1 cellular context compared by ENCODE assay signal in the genomic region with DNA sequence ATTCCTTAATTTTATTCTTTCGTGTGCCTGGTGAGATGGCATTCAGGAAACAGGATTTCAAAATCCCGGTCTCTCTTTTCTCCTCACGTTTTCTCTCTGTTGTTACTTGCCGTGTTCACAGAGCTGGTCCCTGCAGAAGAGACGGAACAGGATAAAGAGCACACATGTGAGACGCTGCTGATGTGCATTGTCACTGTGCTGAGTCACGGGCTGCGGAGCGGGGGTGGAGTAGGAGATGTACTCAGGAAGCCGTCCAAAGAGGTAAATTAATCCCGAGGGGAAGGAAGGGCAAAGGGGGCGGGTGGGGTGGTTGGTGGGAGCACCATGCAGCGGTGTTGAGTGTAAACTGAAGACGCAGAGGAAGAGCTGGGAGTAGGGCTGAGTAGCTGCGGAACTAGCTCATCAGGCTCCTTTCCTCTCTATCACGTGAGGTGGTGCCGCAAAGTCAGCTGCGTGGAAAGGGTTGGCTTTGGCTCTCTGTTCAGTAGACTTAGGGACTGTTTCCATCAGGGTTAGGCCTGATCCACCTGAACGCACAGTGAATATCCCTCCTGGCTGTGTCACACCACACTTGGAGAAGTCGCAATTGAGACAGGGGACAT.
A peak's percentile ranks its signal among the peaks of the same experiment; 100 is the strongest.
TF ChIP-seq lines count a peak whose summit lies in the region.

No MANE protein-coding gene starts in this region.

TF ChIP-seq in K562, 482 proteins besides CTCF, POLR2A, EP300 and RAD21 (continued from another document and continues in another):
- TF ChIP-seq, protein P1, sequence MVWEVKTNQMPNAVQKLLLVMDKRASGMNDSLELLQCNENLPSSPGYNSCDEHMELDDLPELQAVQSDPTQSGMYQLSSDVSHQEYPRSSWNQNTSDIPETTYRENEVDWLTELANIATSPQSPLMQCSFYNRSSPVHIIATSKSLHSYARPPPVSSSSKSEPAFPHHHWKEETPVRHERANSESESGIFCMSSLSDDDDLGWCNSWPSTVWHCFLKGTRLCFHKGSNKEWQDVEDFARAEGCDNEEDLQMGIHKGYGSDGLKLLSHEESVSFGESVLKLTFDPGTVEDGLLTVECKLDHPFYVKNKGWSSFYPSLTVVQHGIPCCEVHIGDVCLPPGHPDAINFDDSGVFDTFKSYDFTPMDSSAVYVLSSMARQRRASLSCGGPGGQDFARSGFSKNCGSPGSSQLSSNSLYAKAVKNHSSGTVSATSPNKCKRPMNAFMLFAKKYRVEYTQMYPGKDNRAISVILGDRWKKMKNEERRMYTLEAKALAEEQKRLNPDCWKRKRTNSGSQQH (CRISPR knock-in tag; IDR thresholded peaks at IDR 0.05): peak; percentile 56; the same call in 1 of the 2 replicates
- TF ChIP-seq PHF20 (IDR thresholded peaks at IDR 0.05; ENCODE audit: partially characterized antibody) (peak; percentile 34), ESRRB (CRISPR knock-in tag; IDR thresholded peaks at IDR 0.05; ENCODE audit: borderline replicate concordance) (no peak), NBN (IDR thresholded peaks at IDR 0.05; ENCODE audit: low read depth) (peak; percentile 95), ZNF408 (CRISPR knock-in tag; IDR thresholded peaks at IDR 0.05; ENCODE audit: low read depth) (no peak), TRIM24 (IDR thresholded peaks at IDR 0.05) (peak; percentile 73 to 89), PML (IDR thresholded peaks at IDR 0.05; ENCODE audit: low read length) (no peak), RBM34 (IDR thresholded peaks at IDR 0.05; ENCODE audit: borderline replicate concordance, insufficient read depth, low read length) (no peak), TAF1 (IDR thresholded peaks at IDR 0.05; ENCODE audit: control insufficient read depth, extremely low read depth, insufficient read depth, low read length, severe bottlenecking) (peak; percentile 68), ZFX (CRISPR knock-in tag; IDR thresholded peaks at IDR 0.05) (no peak), TEAD4 (IDR thresholded peaks at IDR 0.05; ENCODE audit: low read length) (peak; percentile 74), TEAD4 (CRISPR knock-in tag; IDR thresholded peaks at IDR 0.05; ENCODE audit: borderline replicate concordance) (no peak), E2F3 (CRISPR knock-in tag; IDR thresholded peaks at IDR 0.05) (peak; percentile 67), NR2C1 (IDR thresholded peaks at IDR 0.05) (no peak), NR2C1 (tag; IDR thresholded peaks at IDR 0.05) (no peak; the same call in 1 of the 2 replicates), ZNF3 (CRISPR knock-in tag; IDR thresholded peaks at IDR 0.05) (no peak), CTBP1 (IDR thresholded peaks at IDR 0.05; ENCODE audit: borderline replicate concordance) (peak; percentile 80), ETV5 (CRISPR knock-in tag; IDR thresholded peaks at IDR 0.05; ENCODE audit: low read depth) (peak; percentile 88), NR1H2 (CRISPR knock-in tag; IDR thresholded peaks at IDR 0.05) (no peak), PRMT5 (CRISPR knock-in tag; IDR thresholded peaks at IDR 0.05) (no peak), LCOR (CRISPR knock-in tag; IDR thresholded peaks at IDR 0.05) (0 out of 2 replicates have a peak, but pooled peaks have one; percentile 5), ZNF785 (CRISPR knock-in tag; IDR thresholded peaks at IDR 0.05) (no peak), ETS2 (tag; IDR thresholded peaks at IDR 0.05; ENCODE audit: borderline replicate concordance, poor library complexity, severe bottlenecking) (no peak), ILF3 (IDR thresholded peaks at IDR 0.05; ENCODE audit: borderline replicate concordance) (no peak), NCOA1 (IDR thresholded peaks at IDR 0.05; ENCODE audit: low read depth) (peak; percentile 84), FOXJ2 (tag; IDR thresholded peaks at IDR 0.05) (peak; percentile 86), NFYB (IDR thresholded peaks at IDR 0.05; ENCODE audit: extremely low read depth, insufficient read length) (no peak), TFAM (CRISPR knock-in tag; conservative IDR thresholded peaks at IDR 0.05) (no peak), ZSCAN32 (CRISPR knock-in tag; IDR thresholded peaks at IDR 0.05) (0 out of 2 replicates have a peak, but pooled peaks have one; percentile 11), COPS2 (conservative IDR thresholded peaks at IDR 0.05) (no peak), FOXA3 (CRISPR knock-in tag; conservative IDR thresholded peaks at IDR 0.05 in 1 of 2, IDR thresholded peaks at IDR 0.05 in 1 of 2) (0 out of 4 replicates have a peak, but pooled peaks of 1 of the 2 experiments have one; percentile 17), SMARCC2 (IDR thresholded peaks at IDR 0.05; ENCODE audit: low read depth) (peak; percentile 76), TCF7 (IDR thresholded peaks at IDR 0.05; ENCODE audit: borderline replicate concordance) (no peak), EWSR1 (IDR thresholded peaks at IDR 0.05; ENCODE audit: borderline replicate concordance, low read depth, partially characterized antibody) (no peak), CBX8 (IDR thresholded peaks at IDR 0.05; ENCODE audit: borderline replicate concordance, extremely low read depth, low read depth, low read length, poor library complexity, severe bottlenecking) (no peak), ZC3H8 (IDR thresholded peaks at IDR 0.05) (no peak), ETV6 (IDR thresholded peaks at IDR 0.05; ENCODE audit: borderline replicate concordance in 1 of 2, low read depth in 2 of 2, low read length in 1 of 2) (peak; percentile 29 to 83; a peak in 3 of 4 replicates), ETV6 (CRISPR knock-in tag; IDR thresholded peaks at IDR 0.05; ENCODE audit: borderline replicate concordance) (no peak), HIVEP1 (CRISPR knock-in tag; IDR thresholded peaks at IDR 0.05) (0 out of 2 replicates have a peak, but pooled peaks have one; percentile 13), ZNF23 (CRISPR knock-in tag; IDR thresholded peaks at IDR 0.05) (no peak), HSF4 (CRISPR knock-in tag; IDR thresholded peaks at IDR 0.05; ENCODE audit: borderline replicate concordance) (no peak), SRSF3 (IDR thresholded peaks at IDR 0.05; ENCODE audit: insufficient read depth, low read length) (no peak), HNRNPH1 (optimal IDR thresholded peaks at IDR 0.05; ENCODE audit: low read depth, low read length) (no peak), ZNF696 (CRISPR knock-in tag; conservative IDR thresholded peaks at IDR 0.05) (no peak), MECOM (CRISPR knock-in tag; IDR thresholded peaks at IDR 0.05) (peak; percentile 51), ZNF584 (CRISPR knock-in tag; IDR thresholded peaks at IDR 0.05; ENCODE audit: low read depth) (peak; percentile 86; the same call in 1 of the 2 replicates), ZFP30 (CRISPR knock-in tag; IDR thresholded peaks at IDR 0.05; ENCODE audit: borderline replicate concordance) (no peak), HEY1 (CRISPR knock-in tag; IDR thresholded peaks at IDR 0.05; ENCODE audit: borderline replicate concordance) (no peak), HNRNPUL1 (IDR thresholded peaks at IDR 0.05; ENCODE audit: low read length) (no peak), SMARCE1 (IDR thresholded peaks at IDR 0.05) (peak; percentile 95), ZC3H4 (CRISPR knock-in tag; IDR thresholded peaks at IDR 0.05; ENCODE audit: borderline replicate concordance) (no peak), NR4A1 (CRISPR knock-in tag; IDR thresholded peaks at IDR 0.05) (peak; percentile 32; the same call in 1 of the 2 replicates), NR4A1 (tag; IDR thresholded peaks at IDR 0.05) (no peak), SMAD1 (IDR thresholded peaks at IDR 0.05; ENCODE audit: low read depth, low read length, partially characterized antibody) (peak; percentile 50), CBX5 (IDR thresholded peaks at IDR 0.05; ENCODE audit: borderline replicate concordance, low read depth) (no peak; the same call in 1 of the 2 replicates), ZNF764 (CRISPR knock-in tag; IDR thresholded peaks at IDR 0.05; ENCODE audit: low read depth) (no peak), BRD4 (IDR thresholded peaks at IDR 0.05) (peak; percentile 61)
- TF ChIP-seq, protein P2, sequence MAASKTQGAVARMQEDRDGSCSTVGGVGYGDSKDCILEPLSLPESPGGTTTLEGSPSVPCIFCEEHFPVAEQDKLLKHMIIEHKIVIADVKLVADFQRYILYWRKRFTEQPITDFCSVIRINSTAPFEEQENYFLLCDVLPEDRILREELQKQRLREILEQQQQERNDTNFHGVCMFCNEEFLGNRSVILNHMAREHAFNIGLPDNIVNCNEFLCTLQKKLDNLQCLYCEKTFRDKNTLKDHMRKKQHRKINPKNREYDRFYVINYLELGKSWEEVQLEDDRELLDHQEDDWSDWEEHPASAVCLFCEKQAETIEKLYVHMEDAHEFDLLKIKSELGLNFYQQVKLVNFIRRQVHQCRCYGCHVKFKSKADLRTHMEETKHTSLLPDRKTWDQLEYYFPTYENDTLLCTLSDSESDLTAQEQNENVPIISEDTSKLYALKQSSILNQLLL (CRISPR knock-in tag; IDR thresholded peaks at IDR 0.05; ENCODE audit: borderline replicate concordance): no peak
- TF ChIP-seq, protein P3, sequence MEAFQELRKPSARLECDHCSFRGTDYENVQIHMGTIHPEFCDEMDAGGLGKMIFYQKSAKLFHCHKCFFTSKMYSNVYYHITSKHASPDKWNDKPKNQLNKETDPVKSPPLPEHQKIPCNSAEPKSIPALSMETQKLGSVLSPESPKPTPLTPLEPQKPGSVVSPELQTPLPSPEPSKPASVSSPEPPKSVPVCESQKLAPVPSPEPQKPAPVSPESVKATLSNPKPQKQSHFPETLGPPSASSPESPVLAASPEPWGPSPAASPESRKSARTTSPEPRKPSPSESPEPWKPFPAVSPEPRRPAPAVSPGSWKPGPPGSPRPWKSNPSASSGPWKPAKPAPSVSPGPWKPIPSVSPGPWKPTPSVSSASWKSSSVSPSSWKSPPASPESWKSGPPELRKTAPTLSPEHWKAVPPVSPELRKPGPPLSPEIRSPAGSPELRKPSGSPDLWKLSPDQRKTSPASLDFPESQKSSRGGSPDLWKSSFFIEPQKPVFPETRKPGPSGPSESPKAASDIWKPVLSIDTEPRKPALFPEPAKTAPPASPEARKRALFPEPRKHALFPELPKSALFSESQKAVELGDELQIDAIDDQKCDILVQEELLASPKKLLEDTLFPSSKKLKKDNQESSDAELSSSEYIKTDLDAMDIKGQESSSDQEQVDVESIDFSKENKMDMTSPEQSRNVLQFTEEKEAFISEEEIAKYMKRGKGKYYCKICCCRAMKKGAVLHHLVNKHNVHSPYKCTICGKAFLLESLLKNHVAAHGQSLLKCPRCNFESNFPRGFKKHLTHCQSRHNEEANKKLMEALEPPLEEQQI (IDR thresholded peaks at IDR 0.05): no peak
- TF ChIP-seq, protein P4, sequence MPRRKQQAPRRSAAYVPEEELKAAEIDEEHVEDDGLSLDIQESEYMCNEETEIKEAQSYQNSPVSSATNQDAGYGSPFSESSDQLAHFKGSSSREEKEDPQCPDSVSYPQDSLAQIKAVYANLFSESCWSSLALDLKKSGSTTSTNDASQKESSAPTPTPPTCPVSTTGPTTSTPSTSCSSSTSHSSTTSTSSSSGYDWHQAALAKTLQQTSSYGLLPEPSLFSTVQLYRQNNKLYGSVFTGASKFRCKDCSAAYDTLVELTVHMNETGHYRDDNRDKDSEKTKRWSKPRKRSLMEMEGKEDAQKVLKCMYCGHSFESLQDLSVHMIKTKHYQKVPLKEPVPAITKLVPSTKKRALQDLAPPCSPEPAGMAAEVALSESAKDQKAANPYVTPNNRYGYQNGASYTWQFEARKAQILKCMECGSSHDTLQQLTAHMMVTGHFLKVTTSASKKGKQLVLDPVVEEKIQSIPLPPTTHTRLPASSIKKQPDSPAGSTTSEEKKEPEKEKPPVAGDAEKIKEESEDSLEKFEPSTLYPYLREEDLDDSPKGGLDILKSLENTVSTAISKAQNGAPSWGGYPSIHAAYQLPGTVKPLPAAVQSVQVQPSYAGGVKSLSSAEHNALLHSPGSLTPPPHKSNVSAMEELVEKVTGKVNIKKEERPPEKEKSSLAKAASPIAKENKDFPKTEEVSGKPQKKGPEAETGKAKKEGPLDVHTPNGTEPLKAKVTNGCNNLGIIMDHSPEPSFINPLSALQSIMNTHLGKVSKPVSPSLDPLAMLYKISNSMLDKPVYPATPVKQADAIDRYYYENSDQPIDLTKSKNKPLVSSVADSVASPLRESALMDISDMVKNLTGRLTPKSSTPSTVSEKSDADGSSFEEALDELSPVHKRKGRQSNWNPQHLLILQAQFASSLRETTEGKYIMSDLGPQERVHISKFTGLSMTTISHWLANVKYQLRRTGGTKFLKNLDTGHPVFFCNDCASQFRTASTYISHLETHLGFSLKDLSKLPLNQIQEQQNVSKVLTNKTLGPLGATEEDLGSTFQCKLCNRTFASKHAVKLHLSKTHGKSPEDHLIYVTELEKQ (CRISPR knock-in tag; IDR thresholded peaks at IDR 0.05): no peak
- TF ChIP-seq, protein P5, sequence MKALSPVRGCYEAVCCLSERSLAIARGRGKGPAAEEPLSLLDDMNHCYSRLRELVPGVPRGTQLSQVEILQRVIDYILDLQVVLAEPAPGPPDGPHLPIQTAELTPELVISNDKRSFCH (CRISPR knock-in tag; IDR thresholded peaks at IDR 0.05): no peak
- TF ChIP-seq, protein P5 (tag; IDR thresholded peaks at IDR 0.05): no peak
- TF ChIP-seq, protein P6, sequence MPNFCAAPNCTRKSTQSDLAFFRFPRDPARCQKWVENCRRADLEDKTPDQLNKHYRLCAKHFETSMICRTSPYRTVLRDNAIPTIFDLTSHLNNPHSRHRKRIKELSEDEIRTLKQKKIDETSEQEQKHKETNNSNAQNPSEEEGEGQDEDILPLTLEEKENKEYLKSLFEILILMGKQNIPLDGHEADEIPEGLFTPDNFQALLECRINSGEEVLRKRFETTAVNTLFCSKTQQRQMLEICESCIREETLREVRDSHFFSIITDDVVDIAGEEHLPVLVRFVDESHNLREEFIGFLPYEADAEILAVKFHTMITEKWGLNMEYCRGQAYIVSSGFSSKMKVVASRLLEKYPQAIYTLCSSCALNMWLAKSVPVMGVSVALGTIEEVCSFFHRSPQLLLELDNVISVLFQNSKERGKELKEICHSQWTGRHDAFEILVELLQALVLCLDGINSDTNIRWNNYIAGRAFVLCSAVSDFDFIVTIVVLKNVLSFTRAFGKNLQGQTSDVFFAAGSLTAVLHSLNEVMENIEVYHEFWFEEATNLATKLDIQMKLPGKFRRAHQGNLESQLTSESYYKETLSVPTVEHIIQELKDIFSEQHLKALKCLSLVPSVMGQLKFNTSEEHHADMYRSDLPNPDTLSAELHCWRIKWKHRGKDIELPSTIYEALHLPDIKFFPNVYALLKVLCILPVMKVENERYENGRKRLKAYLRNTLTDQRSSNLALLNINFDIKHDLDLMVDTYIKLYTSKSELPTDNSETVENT (CRISPR knock-in tag; IDR thresholded peaks at IDR 0.05): 0 out of 2 replicates have a peak, but pooled peaks have one; percentile 7
- TF ChIP-seq, protein P7, sequence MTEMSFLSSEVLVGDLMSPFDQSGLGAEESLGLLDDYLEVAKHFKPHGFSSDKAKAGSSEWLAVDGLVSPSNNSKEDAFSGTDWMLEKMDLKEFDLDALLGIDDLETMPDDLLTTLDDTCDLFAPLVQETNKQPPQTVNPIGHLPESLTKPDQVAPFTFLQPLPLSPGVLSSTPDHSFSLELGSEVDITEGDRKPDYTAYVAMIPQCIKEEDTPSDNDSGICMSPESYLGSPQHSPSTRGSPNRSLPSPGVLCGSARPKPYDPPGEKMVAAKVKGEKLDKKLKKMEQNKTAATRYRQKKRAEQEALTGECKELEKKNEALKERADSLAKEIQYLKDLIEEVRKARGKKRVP (CRISPR knock-in tag; IDR thresholded peaks at IDR 0.05): no peak
